In genomic region chr17:14922421-14922820, GRCh38 we compare ENCODE assay signal across 1 cellular context.
TF ChIP-seq lines count a peak whose summit lies in the region.

No MANE protein-coding gene starts in this region.

TF ChIP-seq in IMR-90, 13 proteins besides CTCF, POLR2A, EP300 and RAD21 (continued from another document):
- no peak for TF ChIP-seq CHD1 (IDR thresholded peaks at IDR 0.05; ENCODE audit: low read depth, low read length)
- no peak for TF ChIP-seq RCOR1 (IDR thresholded peaks at IDR 0.05; ENCODE audit: insufficient replicate concordance, low read length)
- no peak for TF ChIP-seq RFX5 (IDR thresholded peaks at IDR 0.05; ENCODE audit: low read depth, low read length)
- TF ChIP-seq USF2 (IDR thresholded peaks at IDR 0.05; ENCODE audit: low read depth, low read length), result no peak
- no peak for TF ChIP-seq MAFK (IDR thresholded peaks at IDR 0.05; ENCODE audit: low read depth, low read length)
- no peak for TF ChIP-seq ELK1 (IDR thresholded peaks at IDR 0.05; ENCODE audit: borderline replicate concordance, low read depth, low read length)
- no peak for TF ChIP-seq BHLHE40 (IDR thresholded peaks at IDR 0.05; ENCODE audit: low read depth, low read length)
- no peak for TF ChIP-seq CEBPB (IDR thresholded peaks at IDR 0.05; ENCODE audit: low read depth, low read length)
- TF ChIP-seq NFE2L2 (IDR thresholded peaks at IDR 0.05; ENCODE audit: low read depth, low read length), result no peak
- no peak for TF ChIP-seq FOS (IDR thresholded peaks at IDR 0.05; ENCODE audit: low read depth, low read length)
- TF ChIP-seq SMC3 (IDR thresholded peaks at IDR 0.05; ENCODE audit: low read depth, low read length), result no peak
